ENCODE assay signal across 17 cellular contexts in genomic region chr3:94887056-94887455, GRCh38.
A peak's percentile ranks its signal among the peaks of the same experiment; 100 is the strongest.
DNase-seq lines count a peak whose midpoint lies in the region; ATAC-seq, FAIRE-seq and TF ChIP-seq lines count a peak whose summit lies in the region.
"Had no signal": no experiment of that assay in that cellular context is flagged by ENCODE, and none has a peak within 500 bp of the region (broad histone marks: within the 10 kb centered on the region; RNA-seq: fewer than 3 reads in every experiment).

No MANE protein-coding gene starts in this region.

- no peak overlapping the region for H2BK120ac ChIP-seq in trophoblast cell (ENCODE audit: insufficient read depth, low read length, poor library complexity)

- H4K8ac ChIP-seq in trophoblast cell (ENCODE audit: low read depth, low read length), result no peak overlapping the region

- H3K14ac ChIP-seq in trophoblast cell (ENCODE audit: low read length), result no peak overlapping the region

- H3K4me1 ChIP-seq in astrocyte (ENCODE audit: insufficient read depth, low read length) (no peaks in the 10 kb centered on the region), trophoblast cell (ENCODE audit: control insufficient read depth in 1 of 2, insufficient read depth in 2 of 2, low read length in 2 of 2) (peaks cover 0 to 5% of the 10 kb centered on the region in 2 experiments)

- no peak overlapping the region for H4K12ac ChIP-seq in trophoblast cell (ENCODE audit: low read depth, low read length)

- no peak overlapping the region for H3K4ac ChIP-seq in trophoblast cell (ENCODE audit: low read depth, low read length)

- DNase-seq in left cardiac atrium (no peak), Right ventricle myocardium superior (no peak), astrocyte (ENCODE audit: low read depth) (no peak), fibroblast of villous mesenchyme (ENCODE audit: low read depth) (peak; percentile 60), trophoblast cell (no peak), GM19240 (ENCODE audit: insufficient read length, low spot score) (no peak)
- DNase-seq in stimulated activated CD4-positive, alpha-beta T cell treated with anti-CD3 and anti-CD28 coated beads, Interleukin-4, amount 100 ng/mL, for 1 hour, result no peak
- DNase-seq: C1 segment of cervical spinal cord; CD4-positive, alpha-beta T cell; DMS79; HCEC 1CT; HFFc6 had no signal

- peak; percentile 34 to 87 for ATAC-seq in left cardiac atrium
- no peak for ATAC-seq in Right ventricle myocardium superior (ENCODE audit: poor library complexity)
- no peak for ATAC-seq in HG03565 (IDR thresholded peaks at IDR 0.05; ENCODE audit: unreplicated experiment)

- H3K9me3 ChIP-seq in astrocyte (ENCODE audit: insufficient read depth, low read depth, low read length) (no peaks in the 10 kb centered on the region), trophoblast cell (ENCODE audit: insufficient read depth, low read depth, low read length) (no peaks in the 10 kb centered on the region)

- H3K36me3 ChIP-seq in astrocyte (ENCODE audit: insufficient read depth, low read length) (no peaks in the 10 kb centered on the region), trophoblast cell (ENCODE audit: control insufficient read depth in 1 of 2, insufficient read depth in 2 of 2, low read length in 2 of 2) (no peaks in the 10 kb centered on the region)

- no peaks in the 10 kb centered on the region for H4K20me1 ChIP-seq in astrocyte (ENCODE audit: insufficient read depth, low read length)

- H3K18ac ChIP-seq in trophoblast cell (ENCODE audit: low read length), result no peak overlapping the region

- H3K4me2 ChIP-seq in astrocyte (ENCODE audit: low read length), result no peak overlapping the region
- no peak overlapping the region for H3K4me2 ChIP-seq in trophoblast cell (ENCODE audit: low read length)

- H3K27me3 ChIP-seq in astrocyte (ENCODE audit: insufficient read depth, low read length) (no peaks in the 10 kb centered on the region), trophoblast cell (ENCODE audit: insufficient read depth, low read length) (no peaks in the 10 kb centered on the region)

- no peak overlapping the region for H2BK12ac ChIP-seq in trophoblast cell (ENCODE audit: low read length)

- H3K36me3 Mint-ChIP-seq in astrocyte (ENCODE audit: low read depth, unreplicated experiment), result no peaks in the 10 kb centered on the region

- H3K4me1 Mint-ChIP-seq in astrocyte (ENCODE audit: low read depth, unreplicated experiment), result peaks cover 3% of the 10 kb centered on the region
- H3K4me1 Mint-ChIP-seq: B cell had no signal

- H2BK5ac ChIP-seq in trophoblast cell (ENCODE audit: low read depth, low read length, poor library complexity), result no peak overlapping the region

- no peak overlapping the region for H2AFZ ChIP-seq in astrocyte (ENCODE audit: low read depth, low read length)
- no peak overlapping the region for H2AFZ ChIP-seq in trophoblast cell (ENCODE audit: insufficient read depth, low read length, poor library complexity)

- H3K27ac ChIP-seq in astrocyte (ENCODE audit: low read depth, low read length), result no peak overlapping the region
- H3K27ac ChIP-seq in trophoblast cell (ENCODE audit: low read depth, low read length), result peak overlapping the region; percentile 39
- H3K27ac ChIP-seq: 22Rv1 had no signal

- no peaks in the 10 kb centered on the region for H3K27me3 Mint-ChIP-seq in astrocyte (ENCODE audit: low read depth, unreplicated experiment)
- H3K27me3 Mint-ChIP-seq: B cell; CD4-positive, alpha-beta T cell had no signal

- intact Hi-C loops in left cardiac atrium (cut with DNase I), result no loop called here
- intact Hi-C loops in Right ventricle myocardium superior (cut with DNase I), result no loop called here

- no peak overlapping the region for H3K9ac ChIP-seq in astrocyte (ENCODE audit: low read length)
- H3K9ac ChIP-seq in trophoblast cell (ENCODE audit: low read length), result no peak overlapping the region

- no peak overlapping the region for H3K4me3 ChIP-seq in astrocyte (ENCODE audit: insufficient read depth, low read depth, low read length)
- no peak overlapping the region for H3K4me3 ChIP-seq in fibroblast of villous mesenchyme (ENCODE audit: low read depth, low read length)
- no peak overlapping the region for H3K4me3 ChIP-seq in trophoblast cell (ENCODE audit: low read depth, low read length)

- peak overlapping the region; percentile 34 for H3K27ac Mint-ChIP-seq in astrocyte (ENCODE audit: unreplicated experiment)
- H3K27ac Mint-ChIP-seq: B cell; CD4-positive, alpha-beta T cell; HFFc6 had no signal

- whole genome bisulfite sequencing in trophoblast cell (ENCODE audit: extremely low coverage, insufficient coverage, insufficient read length), result no CpG with 5 or more reads among the region's 3 CpGs

- no peak for FAIRE-seq in astrocyte (lab: Jason Lieb, UNC)
- FAIRE-seq: G401.6, GM12891 had no signal

- peaks cover 4% of the 10 kb centered on the region for H3K79me1 ChIP-seq in trophoblast cell (ENCODE audit: low read length)

- no peaks in the 10 kb centered on the region for H3K79me2 ChIP-seq in astrocyte (ENCODE audit: insufficient read depth, low read length)
- no peaks in the 10 kb centered on the region for H3K79me2 ChIP-seq in trophoblast cell (ENCODE audit: control insufficient read depth, insufficient read depth, low read length, poor library complexity)

- TF ChIP-seq CTCF in astrocyte (IDR thresholded peaks at IDR 0.05; ENCODE audit: insufficient read depth, low read depth, low read length) (no peak), fibroblast of villous mesenchyme (IDR thresholded peaks at IDR 0.05; ENCODE audit: insufficient read depth, low read depth, low read length) (no peak)

- H3K4me3 Mint-ChIP-seq in astrocyte (ENCODE audit: unreplicated experiment), result no peak overlapping the region
- H3K4me3 Mint-ChIP-seq: B cell; CD4-positive, alpha-beta T cell; HFFc6 had no signal

- H3K9me3 Mint-ChIP-seq in astrocyte (ENCODE audit: unreplicated experiment), result no peaks in the 10 kb centered on the region

- H3K23ac ChIP-seq in trophoblast cell (ENCODE audit: low read length), result no peak overlapping the region

- H4K91ac ChIP-seq in trophoblast cell (ENCODE audit: low read depth, low read length), result no peak overlapping the region

- no peak overlapping the region for H2AK5ac ChIP-seq in trophoblast cell (ENCODE audit: low read length)

Comparison
In these comparisons a context has a peak if more than half of its experiments do, and no peak if none do; other contexts are left out.
1. ATAC-seq: peak in left cardiac atrium (2 of 2); none in Right ventricle myocardium superior (single experiment) and HG03565 (single experiment).